ENCODE assay signal across 17 cellular contexts in genomic region chr12:119613319-119613936, GRCh38. TPM values are rescaled to one million over a fixed set of nuclear protein-coding genes. Genes with fewer than 3 reads are reported as not detected.
DNase-seq lines count a peak whose midpoint lies in the region; ATAC-seq, FAIRE-seq and TF ChIP-seq lines count a peak whose summit lies in the region.
"Had no signal": no experiment of that assay in that cellular context is flagged by ENCODE, and none has a peak within 500 bp of the region (broad histone marks: within the 10 kb centered on the region; RNA-seq: fewer than 3 reads in every experiment).

No MANE protein-coding gene starts in this region.

- POLR2A ChIA-PET in HepG2 (lab: Yijun Ruan, JAX): no interaction called here

- H3K9me3 ChIP-seq in HepG2 (ENCODE audit: low read length) (peaks cover 10% of the 10 kb centered on the region; the same call in 1 of the 2 replicates), right lobe of liver (no peaks in the 10 kb centered on the region)
- H3K9me3 ChIP-seq: pancreas had no signal

- no peak overlapping the region for H2AFZ ChIP-seq in HepG2 (ENCODE audit: low read length)

- no TSS peak for BruUV-seq in HepG2 (replicated peaks; lab: Mats Ljungman, UMichigan)

- peaks cover 36 to 64% of the 10 kb centered on the region in 2 donors for H3K27me3 Mint-ChIP-seq in effector memory CD8-positive, alpha-beta T cell

- WGBS in HepG2 (ENCODE audit: low lambda C conversion rate): 6% methylated on average over 9 of the region's 9 CpGs
- 74% methylated on average over 8 of the region's 9 CpGs for WGBS in right lobe of liver (ENCODE audit: insufficient coverage, low coverage, low lambda C conversion rate, missing lambda C conversion rate)

- no peak for ATAC-seq in HepG2
- ATAC-seq in right lobe of liver: no peak
- no peak for ATAC-seq in effector memory CD8-positive, alpha-beta T cell (replicated peaks)

- H3K27me3 ChIP-seq in HepG2 (ENCODE audit: control insufficient read depth in 1 of 2, insufficient read depth in 2 of 2, low read length in 2 of 2) (peaks cover 0 to 3% of the 10 kb centered on the region in 2 experiments; a peak in 2 of 5 replicates), right lobe of liver (no peaks in the 10 kb centered on the region)
- H3K27me3 ChIP-seq: pancreas had no signal

- H3K27ac ChIP-seq in HepG2 (ENCODE audit: extremely low read length, insufficient read depth, low read length) (no peak overlapping the region), right lobe of liver (no peak overlapping the region)
- H3K27ac ChIP-seq: pancreas had no signal

- H3K4me1 Mint-ChIP-seq in effector memory CD8-positive, alpha-beta T cell (ENCODE audit: low read depth in 2 of 2): no peaks in the 10 kb centered on the region

- no peak overlapping the region for H3K4me3 Mint-ChIP-seq in effector memory CD8-positive, alpha-beta T cell

- intact Hi-C loops in HepG2 (cut with micrococcal nuclease; ENCODE audit: unreplicated experiment) (no loop called here), right lobe of liver (cut with DNase I) (no loop called here)

- no peak overlapping the region for H3K4me3 ChIP-seq in HepG2 (replicated peaks in 1 of 3; ENCODE audit: insufficient read depth in 1 of 3, low read depth in 2 of 3, low read length in 3 of 3)
- no peak overlapping the region for H3K4me3 ChIP-seq in right lobe of liver
- H3K4me3 ChIP-seq: pancreas had no signal

- H4K20me1 ChIP-seq in HepG2 (ENCODE audit: insufficient read depth, low read length): no peaks in the 10 kb centered on the region

- DNase-seq in HepG2 (ENCODE audit: low spot score) (peak; percentile 34), right lobe of liver (no peak), SHP77 treated with DMSO at 0.1 percent for 48 hours (lab: John Stamatoyannopoulos, UW) (peak; percentile 8), iris pigment epithelial cell (ENCODE audit: low read depth) (peak; percentile 52), urothelium cell line (ENCODE audit: low spot score) (peak; percentile 44), DMS 273 treated with DMSO at 0.1 percent for 48 hours (lab: John Stamatoyannopoulos, UW) (no peak), MV-4-11 (lab: John Stamatoyannopoulos, UW) (no peak)
- no peak for DNase-seq in effector memory CD8-positive, alpha-beta T cell
- DNase-seq: activated CD8-positive, alpha-beta memory T cell treated with anti-CD3 and anti-CD28 coated beads for 24 hours; activated naive CD4-positive, alpha-beta T cell treated with Interleukin-2 at 50 U/mL for 16 hours; central memory CD4-positive, alpha-beta T cell; DND-41; mesendoderm; pancreas had no signal

- H3K4me1 ChIP-seq in HepG2 (ENCODE audit: insufficient read depth, low read length) (peaks cover 5% of the 10 kb centered on the region; the same call in 1 of the 2 replicates), right lobe of liver (no peaks in the 10 kb centered on the region)
- H3K4me1 ChIP-seq: pancreas had no signal

- FAIRE-seq in HepG2 (lab: Jason Lieb, UNC): no peak
- FAIRE-seq in urothelium cell line (lab: Jason Lieb, UNC): no peak
- FAIRE-seq: GM12892, GM19239, pancreas, TTC549 had no signal

- no peak overlapping the region for H3K9ac ChIP-seq in HepG2 (ENCODE audit: insufficient read depth, low read depth, low read length)

- in situ Hi-C loops in HepG2 (cut with HindIII; ENCODE audit: extremely low pct_ligation_motif_present, low pct_unique_long_range_greater_than_20kb): no loop called here

- no peak overlapping the region for H3K4me2 ChIP-seq in HepG2 (ENCODE audit: low read depth, low read length)

- H3K27ac Mint-ChIP-seq in effector memory CD8-positive, alpha-beta T cell: no peak overlapping the region

- no peaks in the 10 kb centered on the region for H3K9me3 Mint-ChIP-seq in effector memory CD8-positive, alpha-beta T cell

- no peak for TF ChIP-seq POLR2A in HepG2 (IDR thresholded peaks at IDR 0.05; ENCODE audit: insufficient read depth in 1 of 2, low read depth in 2 of 2, low read length in 2 of 2)
- no peak for TF ChIP-seq POLR2A in right lobe of liver (IDR thresholded peaks at IDR 0.05)

- TF ChIP-seq EP300 in HepG2 (IDR thresholded peaks at IDR 0.05; ENCODE audit: low read depth in 2 of 2, low read length in 2 of 2) (no peak), HepG2 (CRISPR knock-in tag; IDR thresholded peaks at IDR 0.05; ENCODE audit: borderline replicate concordance) (no peak)

- H3K36me3 ChIP-seq in HepG2 (replicated peaks in 1 of 2; ENCODE audit: control insufficient read depth in 1 of 2, insufficient read depth in 2 of 2, low read length in 2 of 2) (no peaks in the 10 kb centered on the region), right lobe of liver (no peaks in the 10 kb centered on the region)
- H3K36me3 ChIP-seq: pancreas had no signal

- peaks cover 2% of the 10 kb centered on the region for H3K36me3 Mint-ChIP-seq in effector memory CD8-positive, alpha-beta T cell (ENCODE audit: insufficient read depth)

- CTCF ChIA-PET in HepG2 (lab: Yijun Ruan, JAX; ENCODE audit: low intra/inter-chr PET ratio, low total read pairs): no interaction called here

- H3K79me2 ChIP-seq in HepG2 (ENCODE audit: insufficient read depth, low read length): no peaks in the 10 kb centered on the region

- no peak for TF ChIP-seq RAD21 in HepG2 (CRISPR knock-in tag; IDR thresholded peaks at IDR 0.05)

- TF ChIP-seq CTCF in HepG2 (CRISPR knock-in tag; IDR thresholded peaks at IDR 0.05): no peak
- TF ChIP-seq CTCF in right lobe of liver (IDR thresholded peaks at IDR 0.05): no peak

TF ChIP-seq in HepG2, 621 proteins besides CTCF, POLR2A, EP300 and RAD21 (continues in another document):
- no peak for TF ChIP-seq ZNF367 (CRISPR knock-in tag; IDR thresholded peaks at IDR 0.05; ENCODE audit: borderline replicate concordance)
- TF ChIP-seq RFX5 (IDR thresholded peaks at IDR 0.05; ENCODE audit: low read depth, low read length): no peak
- no peak for TF ChIP-seq HCFC1 (IDR thresholded peaks at IDR 0.05; ENCODE audit: low read depth, low read length)
- no peak for TF ChIP-seq FOXA1 (IDR thresholded peaks at IDR 0.05)
- 0 out of 2 replicates have a peak, but pooled peaks have one; percentile 23 for TF ChIP-seq FOXA1 (CRISPR knock-in tag; IDR thresholded peaks at IDR 0.05)
- no peak for TF ChIP-seq MLX (CRISPR knock-in tag; IDR thresholded peaks at IDR 0.05)

RNA-seq across cellular contexts. Expression of gene TMEM233, which starts 19.9 kb away (rescaled TPM):
- not detected in 2 replicates for total RNA-seq in HepG2 (2016; rRNA removed; fragmentation: Illumina TruSeq; extraction: Trizol)
- 0.09 TPM in 1 of 2 replicates, not detected in the other for total RNA-seq in HepG2 (2016; cell fraction: cytosol; rRNA removed; fragmentation: Illumina TruSeq; extraction: Trizol; ENCODE audit: low read depth)
- total RNA-seq in HepG2 (2016; cell fraction: insoluble cytoplasmic fraction; rRNA removed; fragmentation: Illumina TruSeq; extraction: Trizol): not detected in 2 replicates
- total RNA-seq in HepG2 (2016; cell fraction: membrane; rRNA removed; fragmentation: Illumina TruSeq; extraction: Trizol): not detected in 2 replicates
- not detected in 2 replicates for total RNA-seq in HepG2 (2016; cell fraction: nucleus; rRNA removed; fragmentation: Illumina TruSeq; extraction: Trizol)
- polyA plus RNA-seq in HepG2 (2011; rRNA removed): 0.03 and 0.16 TPM in 2 replicates
- polyA plus RNA-seq in HepG2 (2011; cell fraction: cytosol; rRNA removed): not detected in 2 replicates
- not detected in 2 replicates for polyA plus RNA-seq in HepG2 (2011; cell fraction: nucleus; rRNA removed)
- polyA plus RNA-seq in HepG2 (2012): not detected in 2 replicates
- polyA plus RNA-seq in HepG2 (2016; cell fraction: cytosol; fragmentation: Illumina TruSeq; extraction: Trizol; ENCODE audit: low read depth): not detected in 2 replicates
- not detected in 2 replicates for polyA plus RNA-seq in HepG2 (2016; cell fraction: insoluble cytoplasmic fraction; fragmentation: Illumina TruSeq; extraction: Trizol; ENCODE audit: low read depth)
- polyA plus RNA-seq in HepG2 (2016; cell fraction: membrane; fragmentation: Illumina TruSeq; extraction: Trizol; ENCODE audit: low read depth): not detected in 2 replicates
- not detected in 2 replicates for polyA plus RNA-seq in HepG2 (2016; cell fraction: nucleus; fragmentation: Illumina TruSeq; extraction: Trizol; ENCODE audit: insufficient read depth, low read depth)
- not detected in 2 replicates for polyA minus RNA-seq in HepG2 (2011; rRNA and poly(A)+ RNA removed; ENCODE audit: low replicate concordance)
- polyA minus RNA-seq in HepG2 (2011; cell fraction: cytosol; rRNA and poly(A)+ RNA removed): not detected in 2 replicates
- polyA minus RNA-seq in HepG2 (2011; cell fraction: nucleus; rRNA and poly(A)+ RNA removed): not detected in 2 replicates
- total RNA-seq in right lobe of liver: under 1 TPM in 4 of 6 experiments, not detected in 2; 0.09 to 0.40 (median 0.21) TPM

RNA-seq across cellular contexts. Expression of gene PRKAB1, which starts 54.5 kb away (rescaled TPM):
- total RNA-seq in HepG2 (2016; rRNA removed; fragmentation: Illumina TruSeq; extraction: Trizol): 25.4 and 28.4 TPM in 2 replicates
- 7.2 and 8.3 TPM in 2 replicates for total RNA-seq in HepG2 (2016; cell fraction: cytosol; rRNA removed; fragmentation: Illumina TruSeq; extraction: Trizol; ENCODE audit: low read depth)
- total RNA-seq in HepG2 (2016; cell fraction: insoluble cytoplasmic fraction; rRNA removed; fragmentation: Illumina TruSeq; extraction: Trizol): 24.7 and 27.3 TPM in 2 replicates
- 22.4 and 23.1 TPM in 2 replicates for total RNA-seq in HepG2 (2016; cell fraction: membrane; rRNA removed; fragmentation: Illumina TruSeq; extraction: Trizol)
- total RNA-seq in HepG2 (2016; cell fraction: nucleus; rRNA removed; fragmentation: Illumina TruSeq; extraction: Trizol): 28.4 and 31.7 TPM in 2 replicates
- polyA plus RNA-seq in HepG2 (2011; rRNA removed): 35.5 and 36.0 TPM in 2 replicates
- 18.2 and 22.4 TPM in 2 replicates for polyA plus RNA-seq in HepG2 (2011; cell fraction: cytosol; rRNA removed)
- polyA plus RNA-seq in HepG2 (2011; cell fraction: nucleus; rRNA removed): 37.3 and 45.3 TPM in 2 replicates
- 24.3 and 27.4 TPM in 2 replicates for polyA plus RNA-seq in HepG2 (2012)
- polyA plus RNA-seq in HepG2 (2016; cell fraction: cytosol; fragmentation: Illumina TruSeq; extraction: Trizol; ENCODE audit: low read depth): 7.7 and 7.9 TPM in 2 replicates
- polyA plus RNA-seq in HepG2 (2016; cell fraction: insoluble cytoplasmic fraction; fragmentation: Illumina TruSeq; extraction: Trizol; ENCODE audit: low read depth): 29.5 and 33.6 TPM in 2 replicates
- polyA plus RNA-seq in HepG2 (2016; cell fraction: membrane; fragmentation: Illumina TruSeq; extraction: Trizol; ENCODE audit: low read depth): 15.0 and 16.9 TPM in 2 replicates
- polyA plus RNA-seq in HepG2 (2016; cell fraction: nucleus; fragmentation: Illumina TruSeq; extraction: Trizol; ENCODE audit: insufficient read depth, low read depth): 46.1 and 56.3 TPM in 2 replicates
- 29.1 and 36.9 TPM in 2 replicates for polyA minus RNA-seq in HepG2 (2011; rRNA and poly(A)+ RNA removed; ENCODE audit: low replicate concordance)
- polyA minus RNA-seq in HepG2 (2011; cell fraction: cytosol; rRNA and poly(A)+ RNA removed): 16.0 and 23.4 TPM in 2 replicates
- 36.9 and 50.9 TPM in 2 replicates for polyA minus RNA-seq in HepG2 (2011; cell fraction: nucleus; rRNA and poly(A)+ RNA removed)
- total RNA-seq in right lobe of liver: 10 to 100 TPM in 4 of 6 experiments, 1 to 10 TPM in 2; 8.2 to 17.1 (median 10.3) TPM

Comparison
In these comparisons a context has a peak if more than half of its experiments do, and no peak if none do; other contexts are left out.
1. DNase-seq: peak in HepG2 (single experiment), SHP77 treated with DMSO at 0.1 percent for 48 hours (single experiment), iris pigment epithelial cell (single experiment) and urothelium cell line (single experiment); none in right lobe of liver (0 of 3), DMS 273 treated with DMSO at 0.1 percent for 48 hours (single experiment), effector memory CD8-positive, alpha-beta T cell (0 of 3) and MV-4-11 (single experiment).